ENCODE assay signal across 19 cellular contexts in the genomic region with DNA sequence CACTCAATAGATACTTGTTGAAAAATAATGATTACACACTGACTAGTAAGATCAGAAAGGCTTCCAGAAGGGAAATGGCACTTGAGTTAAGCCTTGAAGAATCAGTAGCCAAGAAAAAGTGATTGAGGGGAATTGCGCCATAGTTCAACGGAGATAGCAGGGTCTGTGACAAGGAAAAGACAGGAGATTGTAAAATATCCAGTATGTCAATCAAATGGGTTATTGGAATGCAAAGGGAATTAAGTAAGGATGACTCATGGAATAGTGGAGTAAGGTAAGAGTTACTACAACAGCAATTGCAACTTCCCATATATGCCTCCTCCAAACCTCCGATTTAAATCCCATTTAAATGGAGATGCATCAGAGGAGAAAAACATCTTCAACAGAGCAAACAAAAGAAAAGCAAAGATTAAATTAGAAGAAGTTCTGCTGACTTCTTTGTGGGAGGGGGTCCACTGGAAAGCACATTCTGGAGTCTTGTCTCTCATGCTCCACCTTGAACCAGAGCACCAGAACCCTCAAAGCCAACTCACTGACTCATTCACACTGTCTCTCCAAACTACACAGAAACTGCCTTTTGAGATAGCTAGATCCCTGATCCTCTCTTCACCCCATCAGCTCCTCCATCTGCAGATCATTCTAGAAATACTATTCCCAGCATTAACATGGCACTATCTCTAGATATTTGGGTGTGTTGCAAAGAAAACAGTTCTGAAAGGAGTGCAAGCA.
DNase-seq lines count a peak whose midpoint lies in the region; ATAC-seq, FAIRE-seq and TF ChIP-seq lines count a peak whose summit lies in the region.
"Had no signal": no experiment of that assay in that cellular context is flagged by ENCODE, and none has a peak within 500 bp of the region (broad histone marks: within the 10 kb centered on the region; RNA-seq: fewer than 3 reads in every experiment).

No MANE protein-coding gene starts in this region.

- no peak overlapping the region for H3K27ac ChIP-seq in HCT116 (ENCODE audit: low read depth, low read length)
- no peak overlapping the region for H3K27ac ChIP-seq in astrocyte (ENCODE audit: low read depth, low read length)
- no peak overlapping the region for H3K27ac ChIP-seq in neural cell (ENCODE audit: low read length)
- H3K27ac ChIP-seq: BLaER1 had no signal

- peak; percentile 23 for TF ChIP-seq EP300 in neural cell (conservative IDR thresholded peaks at IDR 0.05; ENCODE audit: poor library complexity, severe bottlenecking)

- no peak for TF ChIP-seq RAD21 in HCT116 (IDR thresholded peaks at IDR 0.05; ENCODE audit: low read depth)
- no peak for TF ChIP-seq RAD21 in neural cell (conservative IDR thresholded peaks at IDR 0.05)

- H3K27me3 Mint-ChIP-seq in astrocyte (ENCODE audit: low read depth, unreplicated experiment) = no peaks in the 10 kb centered on the region
- peaks cover 0 to 18% of the 10 kb centered on the region in 2 donors for H3K27me3 Mint-ChIP-seq in natural killer cell (ENCODE audit: low read depth in 2 of 2)

- H3K4me2 ChIP-seq in HCT116 (ENCODE audit: low read length) = no peak overlapping the region
- no peak overlapping the region for H3K4me2 ChIP-seq in astrocyte (ENCODE audit: low read length)
- no peak overlapping the region for H3K4me2 ChIP-seq in neural cell (ENCODE audit: low read length)
- H3K4me2 ChIP-seq: BLaER1 had no signal

- TF ChIP-seq CTCF in HCT116 (IDR thresholded peaks at IDR 0.05 in 2 of 3, conservative IDR thresholded peaks at IDR 0.05 in 1 of 3; ENCODE audit: borderline replicate concordance in 1 of 3, insufficient read depth in 1 of 3, low read depth in 2 of 3, low read length in 2 of 3) = no peak
- TF ChIP-seq CTCF in astrocyte (IDR thresholded peaks at IDR 0.05; ENCODE audit: insufficient read depth, low read depth, low read length) = no peak
- no peak for TF ChIP-seq CTCF in neural cell (IDR thresholded peaks at IDR 0.05; ENCODE audit: poor library complexity, severe bottlenecking)
- no peak for TF ChIP-seq CTCF in natural killer cell (IDR thresholded peaks at IDR 0.05)

- H3K27me3 ChIP-seq in HCT116 (ENCODE audit: insufficient read depth, low read length) (peaks cover 31% of the 10 kb centered on the region), astrocyte (ENCODE audit: insufficient read depth, low read length) (no peaks in the 10 kb centered on the region), neural cell (ENCODE audit: insufficient read depth, low read depth, low read length) (no peaks in the 10 kb centered on the region)
- H3K27me3 ChIP-seq: BLaER1 had no signal

- no peaks in the 10 kb centered on the region for H4K20me1 ChIP-seq in HCT116 (ENCODE audit: insufficient read depth)
- no peaks in the 10 kb centered on the region for H4K20me1 ChIP-seq in astrocyte (ENCODE audit: insufficient read depth, low read length)
- no peaks in the 10 kb centered on the region for H4K20me1 ChIP-seq in neural cell (ENCODE audit: insufficient read depth)
- H4K20me1 ChIP-seq: BLaER1 had no signal

- no peak for TF ChIP-seq POLR2A in HCT116 (IDR thresholded peaks at IDR 0.05; ENCODE audit: borderline replicate concordance, extremely low read depth, insufficient read depth, insufficient read length)

- RAD21 ChIA-PET in HCT116 (lab: Charles Lee; ENCODE audit: low non-redundant PET in 1 of 2, low total read pairs in 2 of 2, uncharacterized antibody in 2 of 2, unreplicated experiment in 2 of 2) = no interaction called here

- BruUV-seq in HCT116 (replicated peaks; lab: Mats Ljungman, UMichigan) = no TSS peak

- H3K4me1 ChIP-seq in HCT116 (ENCODE audit: control insufficient read depth in 1 of 2, insufficient read depth in 2 of 2, low read length in 2 of 2) (no peaks in the 10 kb centered on the region), astrocyte (ENCODE audit: insufficient read depth, low read length) (no peaks in the 10 kb centered on the region)
- H3K4me1 ChIP-seq: BLaER1 had no signal

- intact Hi-C loops in HCT116 (cut with micrococcal nuclease) (no loop called here), natural killer cell (cut with micrococcal nuclease) (no loop called here)

- H3K4me3 ChIP-seq in HCT116 (replicated peaks in 1 of 2; ENCODE audit: low read depth in 1 of 2, low read length in 2 of 2) = no peak overlapping the region
- no peak overlapping the region for H3K4me3 ChIP-seq in astrocyte (ENCODE audit: insufficient read depth, low read depth, low read length)
- no peak overlapping the region for H3K4me3 ChIP-seq in neural cell (ENCODE audit: low read length)
- H3K4me3 ChIP-seq: BLaER1, K562 had no signal

- no peaks in the 10 kb centered on the region for H3F3A ChIP-seq in neural cell (ENCODE audit: insufficient read depth, low read length, poor library complexity, severe bottlenecking)

- peak overlapping the region; percentile 1 for H3K27ac Mint-ChIP-seq in astrocyte (ENCODE audit: unreplicated experiment)
- H3K27ac Mint-ChIP-seq in natural killer cell = no peak overlapping the region
- H3K27ac Mint-ChIP-seq: CD4-positive, alpha-beta memory T cell had no signal

- H3K36me3 ChIP-seq in HCT116 (ENCODE audit: control insufficient read depth in 1 of 2, insufficient read depth in 2 of 2, low read length in 2 of 2) = no peaks in the 10 kb centered on the region
- H3K36me3 ChIP-seq in astrocyte (ENCODE audit: insufficient read depth, low read length) = no peaks in the 10 kb centered on the region
- no peaks in the 10 kb centered on the region for H3K36me3 ChIP-seq in neural cell (ENCODE audit: insufficient read depth, low read length)
- H3K36me3 ChIP-seq: BLaER1 had no signal

- DNase-seq in HCT116 (ENCODE audit: low read depth, low spot score) (no peak), M059J (ENCODE audit: low read depth) (peak; percentile 37), astrocyte (ENCODE audit: low read depth) (no peak), natural killer cell (no peak), activated gamma-delta T cell treated with Interleukin-2 at 50 U/mL for 16 hours (no peak)
- no peak for DNase-seq in activated naive CD4-positive, alpha-beta T cell (lab: John Stamatoyannopoulos, UW)
- DNase-seq: CD4-positive, alpha-beta memory T cell; DMS153; GDM1; H7; NCI-H1105 treated with DMSO at 0.1 percent for 48 hours; NCI-H1694 treated with DMSO at 0.1 percent for 48 hours; NCI-H510A; NCI-H748 treated with DMSO at 0.1 percent for 48 hours; NK-92 treated with Interleukin-12 subunit alpha and Interleukin-12 subunit beta, amount 100 ng/mL, for 24 hours; SIG-M5 had no signal

- H3K79me2 ChIP-seq in HCT116 (ENCODE audit: insufficient read depth, low read length) (no peaks in the 10 kb centered on the region), astrocyte (ENCODE audit: insufficient read depth, low read length) (no peaks in the 10 kb centered on the region), neural cell (replicated peaks; ENCODE audit: insufficient read depth, low read length) (no peaks in the 10 kb centered on the region)

- H3K9ac ChIP-seq in HCT116 (ENCODE audit: low read length) (no peak overlapping the region), astrocyte (ENCODE audit: low read length) (no peak overlapping the region), neural cell (ENCODE audit: low read length) (no peak overlapping the region)
- H3K9ac ChIP-seq: BLaER1 had no signal

- no peaks in the 10 kb centered on the region for H3K9me2 ChIP-seq in HCT116 (ENCODE audit: insufficient read depth)
- H3K9me2 ChIP-seq in neural cell (ENCODE audit: insufficient read depth, low read length) = no peaks in the 10 kb centered on the region

- POLR2A ChIA-PET in HCT116 (lab: Charles Lee) = no interaction called here

- ATAC-seq in HCT116 (no peak), natural killer cell (no peak)
- ATAC-seq: K562 had no signal

- H3K9me3 Mint-ChIP-seq in astrocyte (ENCODE audit: unreplicated experiment) (peaks cover 9% of the 10 kb centered on the region), natural killer cell (no peaks in the 10 kb centered on the region)

- H2AFZ ChIP-seq in HCT116 (ENCODE audit: low read depth, low read length, poor library complexity, severe bottlenecking) (no peak overlapping the region), astrocyte (ENCODE audit: low read depth, low read length) (no peak overlapping the region), neural cell (ENCODE audit: low read depth, low read length) (no peak overlapping the region)

- H3K9me3 ChIP-seq in HCT116 (ENCODE audit: control insufficient read depth in 1 of 2, insufficient read depth in 1 of 2, low read depth in 1 of 2, low read length in 2 of 2) (no peaks in the 10 kb centered on the region), astrocyte (ENCODE audit: insufficient read depth, low read depth, low read length) (no peaks in the 10 kb centered on the region), neural cell (ENCODE audit: low read length) (no peaks in the 10 kb centered on the region)

- FAIRE-seq in astrocyte (lab: Jason Lieb, UNC) = no peak
- FAIRE-seq: K562 had no signal

- H3K4me3 Mint-ChIP-seq in astrocyte (ENCODE audit: unreplicated experiment) (peak overlapping the region; percentile 2), natural killer cell (no peak overlapping the region)
- H3K4me3 Mint-ChIP-seq: CD4-positive, alpha-beta memory T cell had no signal

- peaks cover 20% of the 10 kb centered on the region for H3K4me1 Mint-ChIP-seq in astrocyte (ENCODE audit: low read depth, unreplicated experiment)
- no peaks in the 10 kb centered on the region for H3K4me1 Mint-ChIP-seq in natural killer cell
- H3K4me1 Mint-ChIP-seq: CD4-positive, alpha-beta memory T cell had no signal

- CTCF ChIA-PET in HCT116 (lab: Charles Lee) = no interaction called here

- H3K36me3 Mint-ChIP-seq in astrocyte (ENCODE audit: low read depth, unreplicated experiment) (peaks cover 2% of the 10 kb centered on the region), natural killer cell (no peaks in the 10 kb centered on the region)
- H3K36me3 Mint-ChIP-seq: CD4-positive, alpha-beta memory T cell had no signal

TF ChIP-seq in HCT116, 20 proteins besides CTCF, POLR2A, EP300 and RAD21:
- TF ChIP-seq EZH2phosphoT487 (IDR thresholded peaks at IDR 0.05; ENCODE audit: borderline replicate concordance) = no peak
- TF ChIP-seq CEBPB (IDR thresholded peaks at IDR 0.05; ENCODE audit: low read depth) = peak; percentile 12; the same call in 1 of the 2 replicates

TF ChIP-seq in neural cell, 6 proteins besides CTCF, POLR2A, EP300 and RAD21:
- no peak for TF ChIP-seq EZH2 (IDR thresholded peaks at IDR 0.05; ENCODE audit: borderline replicate concordance, insufficient read depth, low read length, poor library complexity, severe bottlenecking)
- TF ChIP-seq TAF1 (IDR thresholded peaks at IDR 0.05; ENCODE audit: low read depth) = no peak
- TF ChIP-seq POLR2AphosphoS5 (IDR thresholded peaks at IDR 0.05) = no peak
